8 cellular contexts compared by ENCODE assay signal in genomic region chr3:47782538-47783308, GRCh38. TPM values are rescaled to one million over a fixed set of nuclear protein-coding genes. Genes with fewer than 3 reads are reported as not detected.
DNase-seq lines count a peak whose midpoint lies in the region; ATAC-seq and TF ChIP-seq lines count a peak whose summit lies in the region.

No MANE protein-coding gene starts in this region.

- H3K36me3 ChIP-seq in GM06990 (ENCODE audit: control insufficient read depth, insufficient read depth, low read length) = no peaks in the 10 kb centered on the region

- intact Hi-C loops in dorsolateral prefrontal cortex (cut with DNase I) = loop anchor here in 1 of 2 donors (5.0 to 10.0 kb wide), 3 partner anchors 108 to 400 kb away; partner anchors contain the start of gene PTPN23

- peak overlapping the region; percentile 96 for H3K4me3 Mint-ChIP-seq in neural crest cell

- H3K36me3 Mint-ChIP-seq in neural crest cell (ENCODE audit: low read depth) = peaks cover 6% of the 10 kb centered on the region

- ATAC-seq in HG02610 (IDR thresholded peaks at IDR 0.05; ENCODE audit: unreplicated experiment) = no peak
- no peak for ATAC-seq in GM21619 (IDR thresholded peaks at IDR 0.05; ENCODE audit: unreplicated experiment)

- H3K4me3 ChIP-seq in GM06990 (replicated peaks; ENCODE audit: low read depth, low read length) (peak overlapping the region; percentile 95), LNCaP clone FGC (ENCODE audit: low read depth, low read length) (peak overlapping the region; percentile 98), dorsolateral prefrontal cortex (peak overlapping the region; percentile 67 to 100 (median 90))

- no peaks in the 10 kb centered on the region for H3K27me3 ChIP-seq in GM06990 (replicated peaks; ENCODE audit: control insufficient read depth, insufficient read depth, low read length)
- no peaks in the 10 kb centered on the region for H3K27me3 ChIP-seq in dorsolateral prefrontal cortex

- H3K27ac Mint-ChIP-seq in neural crest cell (ENCODE audit: unreplicated experiment) = peak overlapping the region; percentile 99

- DNase-seq in GM06990 (ENCODE audit: extremely low read depth, insufficient read length) (peak; percentile 37), LNCaP clone FGC (ENCODE audit: low read depth) (no peak), dorsolateral prefrontal cortex (no peak), neural crest cell (ENCODE audit: low read depth, low spot score) (no peak), HPDE6-E6E7 (ENCODE audit: extremely low spot score) (no peak)
- DNase-seq in stimulated activated CD4-positive, alpha-beta T cell treated with anti-CD3 and anti-CD28 coated beads, Interleukin-2, amount 100 ng/mL, for 48 hours = no peak

- no peaks in the 10 kb centered on the region for H3K9me3 Mint-ChIP-seq in neural crest cell

- no peak for TF ChIP-seq CTCF in GM06990 (IDR thresholded peaks at IDR 0.05; ENCODE audit: insufficient read depth, low read length, poor library complexity, severe bottlenecking)
- TF ChIP-seq CTCF in LNCaP clone FGC (IDR thresholded peaks at IDR 0.05; ENCODE audit: control insufficient read depth, extremely low read depth, insufficient read depth) = no peak
- TF ChIP-seq CTCF in dorsolateral prefrontal cortex (IDR thresholded peaks at IDR 0.05 in 54 of 56, conservative IDR thresholded peaks at IDR 0.05 in 2 of 56; ENCODE audit: low read depth in 1 of 56, partially characterized antibody in 56 of 56) = no peak
- TF ChIP-seq CTCF in neural crest cell (conservative IDR thresholded peaks at IDR 0.05) = no peak

- H3K27me3 Mint-ChIP-seq in neural crest cell (ENCODE audit: low read depth) = peaks cover 3% of the 10 kb centered on the region

- H3K4me1 Mint-ChIP-seq in neural crest cell = peaks cover 27% of the 10 kb centered on the region

- peak overlapping the region; percentile 76 to 100 (median 98) for H3K27ac ChIP-seq in dorsolateral prefrontal cortex

RNA-seq across cellular contexts. Expression of gene SMARCC1, which starts 1.0 kb away (rescaled TPM):
- total RNA-seq in dorsolateral prefrontal cortex (10 to 100 TPM; 32.9 to 86.8 (median 53.7) TPM), neural crest cell (281 and 308 TPM in 2 replicates)

RNA-seq across cellular contexts. Expression of gene DHX30, which starts 20.2 kb away (rescaled TPM):
- total RNA-seq in dorsolateral prefrontal cortex = 100 to 1,000 TPM in 93 of 120 experiments, 10 to 100 TPM in 27; 83.4 to 134 (median 107) TPM
- 140 and 142 TPM in 2 replicates for total RNA-seq in neural crest cell
